9 cellular contexts compared by ENCODE assay signal in the genomic region with DNA sequence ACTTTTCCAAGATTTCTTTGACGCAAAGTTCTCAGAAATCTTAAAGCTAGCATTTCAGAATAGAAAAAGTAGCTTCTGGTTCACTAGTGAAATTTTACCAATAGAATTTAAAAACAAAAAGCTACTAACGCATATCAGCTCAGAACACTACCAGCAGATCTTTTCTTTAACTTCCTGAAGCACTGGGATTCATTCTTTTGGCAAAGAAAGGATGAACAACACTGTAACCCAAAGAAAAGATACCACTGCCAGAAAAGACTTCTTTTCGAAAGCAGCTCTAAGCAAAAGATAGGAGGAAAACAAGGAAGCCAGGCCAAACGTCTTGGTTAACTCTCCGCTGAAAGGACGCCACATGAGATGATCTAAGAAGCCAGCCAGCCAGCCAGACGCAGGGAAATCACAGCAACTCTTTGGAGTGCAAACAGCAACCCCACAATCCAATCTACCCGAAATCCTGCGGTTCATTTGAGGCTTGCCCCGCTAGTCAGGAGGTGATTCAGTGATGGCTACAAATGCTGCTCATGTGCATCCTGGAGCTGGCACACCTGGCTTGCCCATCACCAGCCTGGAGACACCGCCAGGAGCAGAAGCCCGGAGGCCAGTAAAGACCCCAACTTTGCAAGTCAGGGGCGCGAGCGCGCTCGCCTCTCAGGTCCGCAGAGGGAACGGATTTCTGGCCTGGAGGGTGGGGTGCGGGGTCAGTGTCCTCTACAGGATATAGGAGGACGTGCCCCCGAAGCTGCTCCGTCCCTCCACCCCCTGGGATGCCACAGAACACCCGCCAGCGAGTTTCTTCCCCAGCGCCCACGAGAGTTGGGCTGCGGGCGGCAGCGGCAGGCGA. TPM values are rescaled to one million over a fixed set of nuclear protein-coding genes. Genes with fewer than 3 reads are reported as not detected.
A peak's percentile ranks its signal among the peaks of the same experiment; 100 is the strongest.
DNase-seq lines count a peak whose midpoint lies in the region; ATAC-seq and TF ChIP-seq lines count a peak whose summit lies in the region.
"Had no signal": no experiment of that assay in that cellular context is flagged by ENCODE, and none has a peak within 500 bp of the region (broad histone marks: within the 10 kb centered on the region; RNA-seq: fewer than 3 reads in every experiment).

No MANE protein-coding gene starts in this region.

- no peaks in the 10 kb centered on the region for H4K20me1 ChIP-seq in SU-DHL-6 (ENCODE audit: low read depth, low read length)

- intact Hi-C loops in dorsolateral prefrontal cortex (cut with DNase I), result loop anchor here (2.0 to 5.0 kb wide), 2 partner anchors 32 to 280 kb away; no protein-coding TSS in a partner anchor

- no peaks in the 10 kb centered on the region for H3K9me3 Mint-ChIP-seq in stimulated activated effector memory CD8-positive, alpha-beta T cell treated with anti-CD3 and anti-CD28 coated beads, Interleukin-12 subunit alpha, Interleukin-12 subunit beta, amount 100 ng/mL, for 72 hours
- H3K9me3 Mint-ChIP-seq: brain had no signal

- peak overlapping the region; percentile 63 for H3K9ac ChIP-seq in SU-DHL-6 (ENCODE audit: low read length)

- H3K36me3 Mint-ChIP-seq in stimulated activated effector memory CD8-positive, alpha-beta T cell treated with anti-CD3 and anti-CD28 coated beads, Interleukin-12 subunit alpha, Interleukin-12 subunit beta, amount 100 ng/mL, for 72 hours, result no peaks in the 10 kb centered on the region
- H3K36me3 Mint-ChIP-seq: brain had no signal

- no peak overlapping the region for H3K27ac Mint-ChIP-seq in stimulated activated effector memory CD8-positive, alpha-beta T cell treated with anti-CD3 and anti-CD28 coated beads, Interleukin-12 subunit alpha, Interleukin-12 subunit beta, amount 100 ng/mL, for 72 hours
- H3K27ac Mint-ChIP-seq: brain had no signal

- H2AFZ ChIP-seq in SU-DHL-6 (ENCODE audit: low read depth, low read length, severe bottlenecking), result peak overlapping the region; percentile 93

- no peaks in the 10 kb centered on the region for H3K9me2 ChIP-seq in SU-DHL-6 (replicated peaks; ENCODE audit: insufficient read depth, low read length)

- peak; percentile 14 for ATAC-seq in stimulated activated effector memory CD8-positive, alpha-beta T cell treated with anti-CD3 and anti-CD28 coated beads, Interleukin-12 subunit alpha, Interleukin-12 subunit beta, amount 100 ng/mL, for 72 hours
- no peak for ATAC-seq in HG03378 (IDR thresholded peaks at IDR 0.05; ENCODE audit: unreplicated experiment)

- H3K27ac ChIP-seq in SU-DHL-6 (ENCODE audit: low read depth, low read length) (no peak overlapping the region), dorsolateral prefrontal cortex (peak overlapping the region in 54 of 59 donors; percentile 2 to 92 (median 82)), layer of hippocampus (ENCODE audit: low read depth, low read length) (peak overlapping the region; percentile 91)

- no peaks in the 10 kb centered on the region for H3K27me3 ChIP-seq in SU-DHL-6 (ENCODE audit: low read length)
- H3K27me3 ChIP-seq in dorsolateral prefrontal cortex, result no peaks in the 10 kb centered on the region
- no peaks in the 10 kb centered on the region for H3K27me3 ChIP-seq in layer of hippocampus (ENCODE audit: control insufficient read depth, insufficient read depth, low read length)

- no peaks in the 10 kb centered on the region for H3K4me1 Mint-ChIP-seq in stimulated activated effector memory CD8-positive, alpha-beta T cell treated with anti-CD3 and anti-CD28 coated beads, Interleukin-12 subunit alpha, Interleukin-12 subunit beta, amount 100 ng/mL, for 72 hours
- H3K4me1 Mint-ChIP-seq: brain had no signal

- DNase-seq in DMS53 treated with DMSO at 0.1 percent for 48 hours (lab: John Stamatoyannopoulos, UW; ENCODE audit: unreplicated experiment) (peak; percentile 52), DMS53 (lab: John Stamatoyannopoulos, UW) (no peak), KG1 (lab: John Stamatoyannopoulos, UW) (peak; percentile 52), dorsolateral prefrontal cortex (peak; percentile 59 to 90 (median 80))
- DNase-seq in stimulated activated effector memory CD8-positive, alpha-beta T cell treated with anti-CD3 and anti-CD28 coated beads, Interleukin-12 subunit alpha, Interleukin-12 subunit beta, amount 100 ng/mL, for 72 hours (ENCODE audit: low spot score in 2 of 2), result peak; percentile 38 to 77

- H3K4me3 ChIP-seq in SU-DHL-6 (ENCODE audit: insufficient read depth, low read length, poor library complexity, severe bottlenecking) (peak overlapping the region; percentile 76), dorsolateral prefrontal cortex (peak overlapping the region; percentile 62 to 97 (median 74))

- no peak for TF ChIP-seq CTCF in SU-DHL-6 (IDR thresholded peaks at IDR 0.05; ENCODE audit: insufficient read depth, low read length, poor library complexity, severe bottlenecking)
- TF ChIP-seq CTCF in dorsolateral prefrontal cortex (IDR thresholded peaks at IDR 0.05 in 54 of 56, conservative IDR thresholded peaks at IDR 0.05 in 2 of 56; ENCODE audit: low read depth in 1 of 56, partially characterized antibody in 56 of 56), result peak in 11 of 56 donors; percentile 5 to 21 (median 12)

- H3K9me3 ChIP-seq in SU-DHL-6 (ENCODE audit: insufficient read depth, low read length), result no peaks in the 10 kb centered on the region

- peak overlapping the region; percentile 56 for H3K4me2 ChIP-seq in SU-DHL-6 (ENCODE audit: low read depth, low read length, poor library complexity, severe bottlenecking)

- H3K4me3 Mint-ChIP-seq in stimulated activated effector memory CD8-positive, alpha-beta T cell treated with anti-CD3 and anti-CD28 coated beads, Interleukin-12 subunit alpha, Interleukin-12 subunit beta, amount 100 ng/mL, for 72 hours, result no peak overlapping the region
- H3K4me3 Mint-ChIP-seq: brain had no signal

- H3F3A ChIP-seq in SU-DHL-6 (ENCODE audit: insufficient read depth), result peaks cover 17% of the 10 kb centered on the region

- H3K36me3 ChIP-seq in SU-DHL-6 (ENCODE audit: low read length), result no peaks in the 10 kb centered on the region

- no peaks in the 10 kb centered on the region for H3K79me2 ChIP-seq in SU-DHL-6 (ENCODE audit: insufficient read depth, low read length)

RNA-seq across cellular contexts. Expression of a gene that starts 0.8 kb away (rescaled TPM):
- total RNA-seq in dorsolateral prefrontal cortex, result 10 to 100 TPM; 17.9 to 89.3 (median 52.9) TPM

RNA-seq across cellular contexts. Expression of a gene that starts 54.2 kb away (rescaled TPM):
- over 10,000 TPM in 6 of 120 experiments, 1,000 to 10,000 TPM in 114; 2,235 to 12,697 (median 6,630) TPM for total RNA-seq in dorsolateral prefrontal cortex
